Comparison of ENCODE assay signal across 28 cellular contexts in the genomic region with DNA sequence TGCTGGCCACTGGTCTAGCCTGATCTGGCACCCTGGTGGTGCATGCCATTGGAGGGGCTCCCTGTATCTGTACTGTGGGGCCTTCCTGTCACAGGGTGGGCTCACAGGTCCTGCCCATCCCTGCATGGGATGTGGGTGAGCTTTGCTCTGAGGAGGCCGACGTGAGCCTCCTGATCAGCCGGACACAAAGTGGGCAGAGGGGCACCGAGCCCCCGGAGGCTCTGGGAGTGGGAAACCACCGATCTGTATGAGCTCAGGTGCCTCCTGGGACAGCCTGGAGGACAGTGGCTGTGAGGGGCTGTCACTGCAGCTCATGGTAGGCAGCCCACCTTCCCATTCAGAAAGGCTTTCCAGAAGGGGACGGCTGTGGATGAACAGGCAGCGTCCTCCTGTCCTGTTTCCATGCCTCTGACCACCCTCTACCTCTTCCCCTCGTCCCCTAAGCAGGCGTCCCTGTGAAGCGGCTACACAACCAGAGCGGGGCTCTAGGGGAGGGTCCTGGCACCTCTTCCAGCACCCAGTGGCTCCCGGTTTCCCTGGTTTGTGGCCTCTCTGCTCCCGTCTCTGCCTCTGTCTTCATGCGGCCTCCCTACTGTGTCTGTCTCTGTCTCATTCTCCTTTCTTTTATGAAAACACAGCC.
DNase-seq lines count a peak whose midpoint lies in the region; ATAC-seq and TF ChIP-seq lines count a peak whose summit lies in the region.
"Had no signal": no experiment of that assay in that cellular context is flagged by ENCODE, and none has a peak within 500 bp of the region (broad histone marks: within the 10 kb centered on the region; RNA-seq: fewer than 3 reads in every experiment).

No MANE protein-coding gene starts in this region.

- no peak overlapping the region for H3K4me3 ChIP-seq in body of pancreas
- no peak overlapping the region for H3K4me3 ChIP-seq in testis
- H3K4me3 ChIP-seq: neural progenitor cell, suprapubic skin had no signal

- H3K27ac ChIP-seq in body of pancreas, result peak overlapping the region in 3 of 4 donors; percentile 87 to 97 (median 93)
- H3K27ac ChIP-seq in testis, result peak overlapping the region; percentile 80 to 90
- H3K27ac ChIP-seq: neural progenitor cell had no signal

- H3K36me3 ChIP-seq in body of pancreas (replicated peaks in 1 of 2; ENCODE audit: insufficient read depth in 1 of 2, low read depth in 2 of 2), result no peaks in the 10 kb centered on the region
- no peaks in the 10 kb centered on the region for H3K36me3 ChIP-seq in testis (ENCODE audit: low read depth, missing control alignments)
- H3K36me3 ChIP-seq: neural progenitor cell, suprapubic skin had no signal

- no peak overlapping the region for H3K4me3 Mint-ChIP-seq in activated CD4-positive, alpha-beta T cell treated with anti-CD3 and anti-CD28 coated beads, Interleukin-2, amount 10 ng/mL, durations not matched to agents 24 days and 14 days
- H3K4me3 Mint-ChIP-seq in nephron progenitor cell, result peak overlapping the region; percentile 15
- H3K4me3 Mint-ChIP-seq: neural progenitor cell had no signal

- no peaks in the 10 kb centered on the region for H3K9me3 Mint-ChIP-seq in activated CD4-positive, alpha-beta T cell treated with anti-CD3 and anti-CD28 coated beads, Interleukin-2, amount 10 ng/mL, durations not matched to agents 24 days and 14 days
- no peaks in the 10 kb centered on the region for H3K9me3 Mint-ChIP-seq in nephron progenitor cell

- H3K4me1 ChIP-seq in body of pancreas (peaks cover 59% of the 10 kb centered on the region), testis (peaks cover 57% of the 10 kb centered on the region)

- intact Hi-C loops in activated CD4-positive, alpha-beta T cell treated with anti-CD3 and anti-CD28 coated beads, Interleukin-2, amount 10 ng/mL, durations not matched to agents 24 days and 14 days (cut with micrococcal nuclease), result no loop called here
- intact Hi-C loops in body of pancreas (cut with DNase I) (no loop called here), testis (cut with DNase I; ENCODE audit: low total_unique reads) (no loop called here)

- 91 to 92% methylated on average over 13 to 15 of the region's 15 CpGs for WGBS in body of pancreas, 2 donors
- 88 to 90% methylated on average over 10 to 15 of the region's 15 CpGs for WGBS in testis, 2 donors

- no peaks in the 10 kb centered on the region for H3K36me3 Mint-ChIP-seq in activated CD4-positive, alpha-beta T cell treated with anti-CD3 and anti-CD28 coated beads, Interleukin-2, amount 10 ng/mL, durations not matched to agents 24 days and 14 days (ENCODE audit: low read depth)
- H3K36me3 Mint-ChIP-seq in nephron progenitor cell (ENCODE audit: low read depth), result no peaks in the 10 kb centered on the region
- H3K36me3 Mint-ChIP-seq: neural progenitor cell had no signal

- H3K27me3 ChIP-seq in body of pancreas, result no peaks in the 10 kb centered on the region
- no peaks in the 10 kb centered on the region for H3K27me3 ChIP-seq in testis
- H3K27me3 ChIP-seq: neural progenitor cell, suprapubic skin had no signal

- no peaks in the 10 kb centered on the region for H3K9me3 ChIP-seq in body of pancreas
- H3K9me3 ChIP-seq in testis, result no peaks in the 10 kb centered on the region
- H3K9me3 ChIP-seq: suprapubic skin had no signal

- ATAC-seq in body of pancreas (no peak), GM21825 (IDR thresholded peaks at IDR 0.05; ENCODE audit: unreplicated experiment) (no peak), GM21390 (IDR thresholded peaks at IDR 0.05; ENCODE audit: unreplicated experiment) (no peak)
- ATAC-seq: esophagus mucosa, HCT116, left colon had no signal

- no peak overlapping the region for H3K27ac Mint-ChIP-seq in activated CD4-positive, alpha-beta T cell treated with anti-CD3 and anti-CD28 coated beads, Interleukin-2, amount 10 ng/mL, durations not matched to agents 24 days and 14 days
- peak overlapping the region; percentile 26 for H3K27ac Mint-ChIP-seq in nephron progenitor cell
- H3K27ac Mint-ChIP-seq: neural progenitor cell had no signal

- TF ChIP-seq POLR2A in body of pancreas (IDR thresholded peaks at IDR 0.05), result no peak
- no peak for TF ChIP-seq POLR2A in testis (IDR thresholded peaks at IDR 0.05)

- no peaks in the 10 kb centered on the region for H3K27me3 Mint-ChIP-seq in activated CD4-positive, alpha-beta T cell treated with anti-CD3 and anti-CD28 coated beads, Interleukin-2, amount 10 ng/mL, durations not matched to agents 24 days and 14 days
- H3K27me3 Mint-ChIP-seq in nephron progenitor cell (ENCODE audit: low read depth, poor library complexity), result peaks cover 4% of the 10 kb centered on the region

- DNase-seq in activated CD4-positive, alpha-beta T cell treated with anti-CD3 and anti-CD28 coated beads, Interleukin-2, amount 10 ng/mL, durations not matched to agents 24 days and 14 days, result peak; percentile 48
- DNase-seq in activated CD4-positive, alpha-beta T cell treated with anti-CD3 and anti-CD28 coated beads, Interleukin-2, amount 50 U/mL, for 48 hours, result no peak
- DNase-seq in body of pancreas, result no peak
- no peak for DNase-seq in nephron progenitor cell
- no peak for DNase-seq in testis
- DNase-seq in NCI-H526 treated with DMSO at 0.1 percent for 48 hours (lab: John Stamatoyannopoulos, UW), result no peak
- DNase-seq: 8988T; activated CD4-positive, alpha-beta T cell treated with anti-CD3 and anti-CD28 coated beads for 48 hours; activated naive CD4-positive, alpha-beta T cell treated with Interleukin-2 at 50 U/mL for 16 hours; activated T-cell treated with anti-CD3 and anti-CD28 coated beads for 4 hours; amygdala; cerebellar nuclear complex; effector memory CD4-positive, alpha-beta T cell; Kasumi-1; left colon; NCI-H1048; NCI-H2029; NCI-H226; NCI-H82; OCI-M1; SHP77 treated with DMSO at 0.1 percent for 48 hours; T-helper 1 cell had no signal

- no peaks in the 10 kb centered on the region for H3K4me1 Mint-ChIP-seq in activated CD4-positive, alpha-beta T cell treated with anti-CD3 and anti-CD28 coated beads, Interleukin-2, amount 10 ng/mL, durations not matched to agents 24 days and 14 days
- H3K4me1 Mint-ChIP-seq in nephron progenitor cell, result peaks cover 70% of the 10 kb centered on the region

- TF ChIP-seq CTCF in body of pancreas (IDR thresholded peaks at IDR 0.05), result no peak
- TF ChIP-seq CTCF in nephron progenitor cell (IDR thresholded peaks at IDR 0.05), result no peak
- no peak for TF ChIP-seq CTCF in testis (IDR thresholded peaks at IDR 0.05)
